21 cellular contexts compared by ENCODE assay signal in the genomic region with DNA sequence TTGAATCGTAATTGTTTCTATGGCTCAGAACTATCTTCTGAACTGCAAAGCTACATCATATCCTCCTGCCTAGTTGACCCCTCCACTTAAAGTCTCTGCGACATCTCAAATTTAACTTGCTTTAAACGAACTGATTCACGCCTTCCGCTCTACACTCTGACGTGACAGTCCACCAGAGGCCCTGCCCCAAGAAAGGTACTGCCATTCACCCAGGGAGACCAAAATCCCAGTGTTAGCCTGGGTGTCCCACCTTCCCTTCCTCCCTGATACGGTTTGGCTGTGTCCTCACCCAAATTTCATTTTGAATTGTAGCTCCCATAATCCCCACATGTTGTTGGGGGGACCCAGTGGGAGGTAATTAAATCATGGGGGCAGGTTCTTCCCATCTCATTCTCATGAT.
DNase-seq lines count a peak whose midpoint lies in the region; ATAC-seq and TF ChIP-seq lines count a peak whose summit lies in the region.
"Had no signal": no experiment of that assay in that cellular context is flagged by ENCODE, and none has a peak within 500 bp of the region (broad histone marks: within the 10 kb centered on the region; RNA-seq: fewer than 3 reads in every experiment).

No MANE protein-coding gene starts in this region.

- H3K27me3 ChIP-seq in cardiac muscle cell (no peaks in the 10 kb centered on the region), gastroesophageal sphincter (no peaks in the 10 kb centered on the region), sigmoid colon (no peaks in the 10 kb centered on the region), aorta (ENCODE audit: control insufficient read depth in 1 of 2, insufficient read depth in 2 of 2, low read length in 1 of 2) (no peaks in the 10 kb centered on the region)

- H3K27ac ChIP-seq in cardiac muscle cell: peak overlapping the region; percentile 66
- H3K27ac ChIP-seq in gastroesophageal sphincter: peak overlapping the region; percentile 79 to 88 (median 84)
- H3K27ac ChIP-seq in sigmoid colon: peak overlapping the region; percentile 63 to 82 (median 80)
- H3K27ac ChIP-seq in aorta (ENCODE audit: low read depth in 1 of 2, low read length in 2 of 2): peak overlapping the region; percentile 85 to 97
- H3K27ac ChIP-seq: BLaER1 treated with 17β-estradiol and CSF1 and Interleukin-3, amounts not matched to agents 10 nM and 100 nM had no signal

- TF ChIP-seq EP300 in gastroesophageal sphincter (IDR thresholded peaks at IDR 0.05) (no peak), sigmoid colon (IDR thresholded peaks at IDR 0.05) (no peak)

- DNase-seq in cardiac muscle cell (ENCODE audit: low read depth in 1 of 2, low spot score in 1 of 2): no peak
- no peak for DNase-seq in left cardiac atrium
- no peak for DNase-seq in sigmoid colon
- no peak for DNase-seq in aorta
- no peak for DNase-seq in DMS 273 (lab: John Stamatoyannopoulos, UW; ENCODE audit: unreplicated experiment)
- no peak for DNase-seq in NCI-H2107 treated with DMSO at 0.1 percent for 48 hours (lab: John Stamatoyannopoulos, UW; ENCODE audit: unreplicated experiment)
- no peak for DNase-seq in Ammon's horn (ENCODE audit: low spot score)
- DNase-seq: 8988T; CD8-positive, alpha-beta memory T cell; DND-41; GOT3; Karpas-422; MM.1S; NCI-H1105; NCI-H1694 treated with DMSO at 0.1 percent for 48 hours; NCI-H2171; NCI-H446 treated with DMSO at 0.1 percent for 48 hours; NK-92 treated with Interleukin-12 subunit alpha and Interleukin-12 subunit beta, amount 100 ng/mL, for 24 hours; SHP77 had no signal

- intact Hi-C loops in left cardiac atrium (cut with DNase I) (no loop called here), sigmoid colon (cut with DNase I) (no loop called here), aorta (cut with DNase I) (loop anchor here in 1 of 2 donors (5.0 kb wide), 1 partner anchor 56 kb away; no protein-coding TSS in a partner anchor)

- WGBS in gastroesophageal sphincter (ENCODE audit: low coverage in 1 of 2), 2 donors: 56 to 62% methylated on average over 7 of the region's 7 CpGs
- WGBS in sigmoid colon, 2 donors: 80 to 93% methylated on average over 7 of the region's 7 CpGs
- 75 to 80% methylated on average over 7 of the region's 7 CpGs for WGBS in aorta, 2 donors

- ATAC-seq in left cardiac atrium (no peak), gastroesophageal sphincter (no peak), aorta (ENCODE audit: low FRiP score) (peak; percentile 6)

- H3K9me3 ChIP-seq in cardiac muscle cell (ENCODE audit: low read depth) (no peaks in the 10 kb centered on the region), gastroesophageal sphincter (no peaks in the 10 kb centered on the region), sigmoid colon (no peaks in the 10 kb centered on the region), aorta (ENCODE audit: control insufficient read depth, low read length) (no peaks in the 10 kb centered on the region)
- H3K9me3 ChIP-seq: BLaER1 treated with 17β-estradiol and CSF1 and Interleukin-3, amounts not matched to agents 10 nM and 100 nM had no signal

- H3K4me1 ChIP-seq in cardiac muscle cell (ENCODE audit: low read depth) (peaks cover 10% of the 10 kb centered on the region), gastroesophageal sphincter (peaks cover 0 to 33% (median 3%) of the 10 kb centered on the region in 3 donors), sigmoid colon (peaks cover 0 to 44% (median 26%) of the 10 kb centered on the region in 4 donors), aorta (ENCODE audit: control insufficient read depth in 1 of 2, insufficient read depth in 2 of 2, low read length in 2 of 2) (peaks cover 0 to 4% of the 10 kb centered on the region in 2 donors)
- H3K4me1 ChIP-seq: BLaER1 treated with 17β-estradiol and CSF1 and Interleukin-3, amounts not matched to agents 10 nM and 100 nM had no signal

- H3K36me3 ChIP-seq in cardiac muscle cell (no peaks in the 10 kb centered on the region), gastroesophageal sphincter (peaks cover 0 to 28% of the 10 kb centered on the region in 2 donors), sigmoid colon (peaks cover 0 to 32% (median 2%) of the 10 kb centered on the region in 4 donors), aorta (ENCODE audit: control insufficient read depth in 1 of 2, insufficient read depth in 2 of 2, low read length in 1 of 2) (peaks cover 0 to 1% of the 10 kb centered on the region in 2 donors)
- H3K36me3 ChIP-seq: BLaER1 treated with 17β-estradiol and CSF1 and Interleukin-3, amounts not matched to agents 10 nM and 100 nM had no signal

- H3K4me3 ChIP-seq in cardiac muscle cell (no peak overlapping the region), gastroesophageal sphincter (no peak overlapping the region), sigmoid colon (no peak overlapping the region), aorta (ENCODE audit: low read length in 2 of 2) (no peak overlapping the region)
- H3K4me3 ChIP-seq: BLaER1 treated with 17β-estradiol and CSF1 and Interleukin-3, amounts not matched to agents 10 nM and 100 nM had no signal

- no peak for TF ChIP-seq CTCF in cardiac muscle cell (IDR thresholded peaks at IDR 0.05; ENCODE audit: low read depth, low read length)
- no peak for TF ChIP-seq CTCF in gastroesophageal sphincter (IDR thresholded peaks at IDR 0.05)
- TF ChIP-seq CTCF in sigmoid colon (IDR thresholded peaks at IDR 0.05): no peak

- TF ChIP-seq POLR2A in gastroesophageal sphincter (IDR thresholded peaks at IDR 0.05) (no peak), sigmoid colon (IDR thresholded peaks at IDR 0.05) (no peak)
